1 cellular context compared by ENCODE assay signal in genomic region chr1:779621-780020, GRCh38.
TF ChIP-seq lines count a peak whose summit lies in the region.

No MANE protein-coding gene starts in this region.

TF ChIP-seq in IMR-90, 13 proteins besides CTCF, POLR2A, EP300 and RAD21:
- TF ChIP-seq CEBPB (IDR thresholded peaks at IDR 0.05; ENCODE audit: low read depth, low read length), result peak; percentile 55; the same call in 1 of the 2 replicates
TF ChIP-seq in IMR-90: peak in this region for 1; not testable (repeated sequence) for 12.
